27 cellular contexts compared by ENCODE assay signal in the genomic region with DNA sequence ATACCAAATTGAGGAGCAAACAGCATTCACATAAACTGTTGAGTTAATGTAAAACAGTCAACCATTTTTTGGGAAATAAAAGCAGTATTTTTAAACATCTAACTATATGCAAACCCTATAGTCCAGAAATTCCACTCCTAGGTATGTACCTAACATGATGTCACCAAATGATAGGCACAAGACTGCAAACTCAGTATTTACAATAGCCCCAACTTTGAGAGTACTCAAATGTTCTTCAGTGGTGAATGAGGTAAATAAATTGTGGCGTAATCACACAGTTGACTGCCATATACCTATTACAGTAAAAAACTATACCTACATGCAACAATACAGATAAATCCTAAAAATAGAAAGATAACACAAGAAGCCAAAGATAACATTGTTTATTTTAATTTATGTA.
"Had no signal": no experiment of that assay in that cellular context is flagged by ENCODE, and none has a peak within 500 bp of the region (broad histone marks: within the 10 kb centered on the region; RNA-seq: fewer than 3 reads in every experiment).

No MANE protein-coding gene starts in this region.

- H3K27ac ChIP-seq: brain microvascular endothelial cell, coronary artery, dorsolateral prefrontal cortex, esophagus muscularis mucosa, foreskin keratinocyte, gastrocnemius medialis, heart left ventricle, VCaP had no signal

- H3K9me3 ChIP-seq: esophagus muscularis mucosa, gastrocnemius medialis, heart left ventricle had no signal

- H3K4me3 ChIP-seq: coronary artery, dorsolateral prefrontal cortex, esophagus muscularis mucosa, gastrocnemius medialis, heart left ventricle had no signal

- H3K4me1 ChIP-seq: foreskin keratinocyte, gastrocnemius medialis had no signal

- H3K27me3 ChIP-seq: brain microvascular endothelial cell, dorsolateral prefrontal cortex, esophagus muscularis mucosa, foreskin keratinocyte, gastrocnemius medialis, heart left ventricle had no signal

- H3K36me3 ChIP-seq: brain microvascular endothelial cell, esophagus muscularis mucosa, gastrocnemius medialis, heart left ventricle had no signal

- ATAC-seq: activated T-cell treated with anti-CD3 and anti-CD28 coated beads, Interleukin-2, amount 50 U/mL, for 72 hours; foreskin keratinocyte; gastrocnemius medialis; heart left ventricle; WTC11 had no signal

- DNase-seq: activated CD4-positive, alpha-beta memory T cell treated with anti-CD3 and anti-CD28 coated beads, Interleukin-2, amount 10 ng/mL, durations not matched to agents 7 days and 5 days; activated CD4-positive, alpha-beta T cell treated with anti-CD3 and anti-CD28 coated beads for 1 hour; activated CD4-positive, alpha-beta T cell treated with anti-CD3 and anti-CD28 coated beads for 4 hours; activated CD4-positive, alpha-beta T cell treated with anti-CD3 and anti-CD28 coated beads, Interleukin-2, amount 10 ng/mL, durations not matched to agents 7 days and 5 days; activated CD4-positive, alpha-beta T cell treated with anti-CD3 and anti-CD28 coated beads, Interleukin-2, amount 50 U/mL, for 4 hours; activated CD8-positive, alpha-beta memory T cell treated with anti-CD3 and anti-CD28 coated beads, Interleukin-2, amount 50 U/mL, for 48 hours; activated gamma-delta T cell; activated naive CD4-positive, alpha-beta T cell; activated naive CD4-positive, alpha-beta T cell treated with anti-CD3 and anti-CD28 coated beads, Interleukin-2, amount 50 U/mL, for 16 hours; activated T-cell treated with anti-CD3 and anti-CD28 coated beads for 4 hours; activated T-cell treated with anti-CD3 and anti-CD28 coated beads, Interleukin-2, amount 50 U/mL, for 24 hours; activated T-cell treated with anti-CD3 and anti-CD28 coated beads, Interleukin-2, amount 50 U/mL, for 72 hours; amniotic stem cell; anterior cingulate cortex; brain microvascular endothelial cell; dorsolateral prefrontal cortex; effector memory CD4-positive, alpha-beta T cell; endodermal cell; foreskin keratinocyte; gastrocnemius medialis; glutamatergic neuron; heart left ventricle; T-helper 2 cell had no signal
